9 cellular contexts compared by ENCODE assay signal in the genomic region with DNA sequence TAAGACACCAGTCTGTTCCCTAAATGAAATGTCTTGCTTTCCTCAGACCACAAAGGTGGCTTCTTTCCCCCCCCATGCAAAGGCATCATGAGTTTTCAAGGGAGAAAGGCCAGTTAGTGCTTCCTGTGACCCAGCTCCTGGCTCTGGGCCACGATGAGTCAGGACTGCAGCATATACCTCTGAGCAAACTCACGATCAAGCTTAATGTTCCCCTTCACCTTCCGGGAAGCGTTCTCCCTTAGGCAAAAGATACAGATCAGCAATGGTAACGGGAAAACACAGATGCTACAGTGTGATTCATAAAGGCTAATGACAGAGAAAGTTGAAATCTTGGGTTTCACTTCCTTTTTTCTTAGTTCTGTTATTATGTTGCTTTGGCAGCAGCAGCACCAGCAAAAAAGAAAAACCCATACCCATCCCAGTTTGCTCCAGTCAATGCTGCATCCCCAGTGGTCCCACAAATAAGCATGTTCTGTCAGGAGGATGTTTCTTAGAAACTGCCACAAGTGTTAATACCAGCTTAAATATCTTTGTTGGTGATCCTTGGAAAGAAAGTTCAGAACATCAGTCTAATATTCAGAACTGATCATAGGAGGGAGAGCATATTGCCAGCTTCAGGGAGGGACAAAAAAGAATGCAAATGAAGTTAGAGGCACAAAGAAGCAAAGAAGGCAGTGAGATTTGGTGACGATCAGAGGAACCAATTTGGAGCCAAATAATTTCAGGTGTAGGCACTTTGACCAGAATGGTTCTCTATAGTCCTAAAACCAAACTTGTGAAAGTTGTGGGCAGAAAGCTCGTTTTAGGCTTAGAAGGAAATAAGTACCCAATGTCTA. TPM values are rescaled to one million over a fixed set of nuclear protein-coding genes. Genes with fewer than 3 reads are reported as not detected.
DNase-seq lines count a peak whose midpoint lies in the region; ATAC-seq, FAIRE-seq and TF ChIP-seq lines count a peak whose summit lies in the region.
"Had no signal": no experiment of that assay in that cellular context is flagged by ENCODE, and none has a peak within 500 bp of the region (broad histone marks: within the 10 kb centered on the region; RNA-seq: fewer than 3 reads in every experiment).

No MANE protein-coding gene starts in this region.

- dilution Hi-C loops in endothelial cell of umbilical vein (cut with MboI; ENCODE audit: extremely low pct_ligation_motif_present, low sequenced_read_pairs) = no loop called here

- no peaks in the 10 kb centered on the region for H4K20me1 ChIP-seq in endothelial cell of umbilical vein (replicated peaks; ENCODE audit: control insufficient read depth, extremely low read depth, insufficient read depth, low read length)

- no peak for TF ChIP-seq POLR2A in endothelial cell of umbilical vein (IDR thresholded peaks at IDR 0.05; ENCODE audit: low read depth, low read length)
- TF ChIP-seq POLR2A in gastrocnemius medialis (IDR thresholded peaks at IDR 0.05) = no peak
- TF ChIP-seq POLR2A in spleen (IDR thresholded peaks at IDR 0.05) = no peak

- in situ Hi-C loops in gastrocnemius medialis (cut with MboI; ENCODE audit: low sequenced_read_pairs in 4 of 4) = no loop called here

- peak overlapping the region; percentile 73 for H3K9ac ChIP-seq in endothelial cell of umbilical vein (replicated peaks; ENCODE audit: extremely low read depth, insufficient read depth, low read length)

- no peaks in the 10 kb centered on the region for H3K79me2 ChIP-seq in endothelial cell of umbilical vein (ENCODE audit: control insufficient read depth, insufficient read depth, low read length)

- peaks cover 18% of the 10 kb centered on the region for H3K4me1 ChIP-seq in endothelial cell of umbilical vein (ENCODE audit: control insufficient read depth, extremely low read depth, insufficient read depth, low read length)
- no peaks in the 10 kb centered on the region for H3K4me1 ChIP-seq in gastrocnemius medialis
- peaks cover 0 to 12% (median 7%) of the 10 kb centered on the region in 6 donors for H3K4me1 ChIP-seq in spleen

- DNase-seq in Right ventricle myocardium inferior (ENCODE audit: missing footprints) = peak; percentile 78
- no peak for DNase-seq in cardiac septum (ENCODE audit: low spot score)
- DNase-seq in OCI-M1 (lab: John Stamatoyannopoulos, UW) = peak; percentile 62
- peak; percentile 90 for DNase-seq in endothelial cell of umbilical vein (ENCODE audit: low read depth, low spot score)
- DNase-seq in gastrocnemius medialis = peak in 1 of 2 donors; percentile 44
- no peak for DNase-seq in NCI-H1436 treated with DMSO at 0.1 percent for 48 hours (lab: John Stamatoyannopoulos, UW)
- no peak for DNase-seq in spleen

- H3K27ac ChIP-seq in endothelial cell of umbilical vein (ENCODE audit: insufficient read depth, low read depth, low read length) (peak overlapping the region; percentile 92), gastrocnemius medialis (peak overlapping the region in 2 of 4 donors; percentile 18 to 43), spleen (peak overlapping the region in 3 of 8 donors; percentile 0 to 42 (median 34))

- 19 to 39% (median 29%) methylated on average over 7 of the region's 7 CpGs for WGBS in spleen, 5 donors

- H3K9me3 ChIP-seq in endothelial cell of umbilical vein (replicated peaks; ENCODE audit: control insufficient read depth, insufficient read depth, low read length) (no peaks in the 10 kb centered on the region), gastrocnemius medialis (no peaks in the 10 kb centered on the region), spleen (peaks cover 0 to 12% (median 5%) of the 10 kb centered on the region in 8 donors)

- intact Hi-C loops in Right ventricle myocardium inferior (cut with DNase I) = no loop called here
- intact Hi-C loops in cardiac septum (cut with DNase I) = no loop called here
- intact Hi-C loops in endothelial cell of umbilical vein (cut with micrococcal nuclease) = loop anchor here (1.0 to 2.0 kb wide), 2 partner anchors 14 to 25 kb away; no protein-coding TSS in a partner anchor
- intact Hi-C loops in gastrocnemius medialis (cut with DNase I; ENCODE audit: low total_unique reads) = no loop called here
- intact Hi-C loops in spleen (cut with DNase I; ENCODE audit: low total_unique reads) = no loop called here

- POLR2A ChIA-PET in endothelial cell of umbilical vein (lab: Charles Lee) = interaction anchor here (1.2 kb wide), 1 partner anchor 26 kb away, joined by 4 read pairs; no protein-coding TSS in a partner anchor

- peak; percentile 100 for FAIRE-seq in endothelial cell of umbilical vein (lab: Jason Lieb, UNC)
- FAIRE-seq: colon had no signal

- CTCF ChIA-PET in endothelial cell of umbilical vein (lab: Charles Lee) = interaction anchor here (0.7 to 2.4 kb wide), 5 partner anchors 11 to 168 kb away, joined by 3 to 9 read pairs (median 5); no protein-coding TSS in a partner anchor

- TF ChIP-seq CTCF in endothelial cell of umbilical vein (IDR thresholded peaks at IDR 0.05; ENCODE audit: extremely low read depth in 1 of 2, insufficient read depth in 1 of 2, low read depth in 1 of 2, low read length in 2 of 2) (no peak), gastrocnemius medialis (IDR thresholded peaks at IDR 0.05 in 4 of 5, conservative IDR thresholded peaks at IDR 0.05 in 1 of 5) (no peak), spleen (IDR thresholded peaks at IDR 0.05 in 8 of 11, conservative IDR thresholded peaks at IDR 0.05 in 3 of 11) (no peak)

- H3K9me1 ChIP-seq in endothelial cell of umbilical vein (replicated peaks; ENCODE audit: control insufficient read depth, extremely low read depth, insufficient read depth, low read length) = no peaks in the 10 kb centered on the region

- no TSS peak for BruUV-seq in endothelial cell of umbilical vein (replicated peaks; lab: Mats Ljungman, UMichigan)

- ATAC-seq in Right ventricle myocardium inferior (no peak), HG02943 (IDR thresholded peaks at IDR 0.05; ENCODE audit: low read depth, unreplicated experiment) (peak; percentile 92), gastrocnemius medialis (peak; percentile 41 to 60)

- H2AFZ ChIP-seq in endothelial cell of umbilical vein (ENCODE audit: low read depth, low read length) = no peak overlapping the region

- H3K4me2 ChIP-seq in endothelial cell of umbilical vein (ENCODE audit: insufficient read depth, low read length) = peak overlapping the region; percentile 77

- H3K27me3 ChIP-seq in endothelial cell of umbilical vein (ENCODE audit: control insufficient read depth in 2 of 2, insufficient read depth in 2 of 2, low read length in 2 of 2) = no peaks in the 10 kb centered on the region
- no peaks in the 10 kb centered on the region for H3K27me3 ChIP-seq in gastrocnemius medialis
- no peaks in the 10 kb centered on the region for H3K27me3 ChIP-seq in spleen (replicated peaks in 1 of 7)

- H3K36me3 ChIP-seq in endothelial cell of umbilical vein (ENCODE audit: control insufficient read depth in 2 of 2, extremely low read depth in 1 of 2, insufficient read depth in 2 of 2, low read length in 2 of 2) (peaks cover 0 to 6% of the 10 kb centered on the region in 2 experiments), gastrocnemius medialis (peaks cover 0 to 57% of the 10 kb centered on the region in 2 donors), spleen (peaks cover 0 to 33% (median 0%) of the 10 kb centered on the region in 6 donors)

- H3K4me3 ChIP-seq in endothelial cell of umbilical vein (replicated peaks in 1 of 3; ENCODE audit: insufficient read depth in 1 of 3, low read depth in 1 of 3, low read length in 3 of 3) = no peak overlapping the region
- no peak overlapping the region for H3K4me3 ChIP-seq in gastrocnemius medialis
- H3K4me3 ChIP-seq in spleen = no peak overlapping the region

TF ChIP-seq in endothelial cell of umbilical vein, 7 proteins besides CTCF, POLR2A, EP300 and RAD21:
- no peak for TF ChIP-seq MYC (IDR thresholded peaks at IDR 0.05; ENCODE audit: low read depth, low read length)
- peak; percentile 47 for TF ChIP-seq POLR2AphosphoS5 (IDR thresholded peaks at IDR 0.05; ENCODE audit: insufficient read depth, low read depth, low read length)
- TF ChIP-seq FOS (IDR thresholded peaks at IDR 0.05; ENCODE audit: borderline replicate concordance, insufficient read depth, low read length) = peak; percentile 87
- TF ChIP-seq, protein P1, sequence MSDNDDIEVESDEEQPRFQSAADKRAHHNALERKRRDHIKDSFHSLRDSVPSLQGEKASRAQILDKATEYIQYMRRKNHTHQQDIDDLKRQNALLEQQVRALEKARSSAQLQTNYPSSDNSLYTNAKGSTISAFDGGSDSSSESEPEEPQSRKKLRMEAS (IDR thresholded peaks at IDR 0.05; ENCODE audit: insufficient read depth, insufficient read length) = no peak
- peak; percentile 78 for TF ChIP-seq JUN (IDR thresholded peaks at IDR 0.05; ENCODE audit: borderline replicate concordance, insufficient read depth, insufficient read length, low read depth)
- peak; percentile 97 for TF ChIP-seq GATA2 (IDR thresholded peaks at IDR 0.05; ENCODE audit: insufficient read depth, insufficient read length, low read depth, low read length)
- no peak for TF ChIP-seq EZH2 (IDR thresholded peaks at IDR 0.05; ENCODE audit: borderline replicate concordance, low read depth, low read length, severe bottlenecking)

RNA-seq across cellular contexts. Expression of a gene that starts 41.2 kb away (rescaled TPM):
- total RNA-seq in Right ventricle myocardium inferior (3.0 TPM), cardiac septum (1.5 TPM), endothelial cell of umbilical vein (7.9 and 13.3 TPM in 2 replicates), gastrocnemius medialis (10 to 100 TPM; 15.7 to 73.3 (median 42.3) TPM), spleen (1 to 10 TPM; 1.4 to 4.3 (median 2.5) TPM)
- polyA plus RNA-seq in endothelial cell of umbilical vein (4.1 and 4.4 TPM in 2 replicates), spleen (under 1 TPM; 0.11 to 0.45 (median 0.20) TPM)
- polyA plus RNA-seq in endothelial cell of umbilical vein (2011; cell fraction: cytosol; rRNA removed) = 3.7 and 3.9 TPM in 2 replicates
- polyA plus RNA-seq in endothelial cell of umbilical vein (2011; cell fraction: nucleus; rRNA removed) = 13.9 and 14.5 TPM in 2 replicates
- 1.8 and 2.4 TPM in 2 replicates for polyA plus RNA-seq in endothelial cell of umbilical vein (2012)
- 16.5 and 16.8 TPM in 2 replicates for polyA minus RNA-seq in endothelial cell of umbilical vein
- polyA minus RNA-seq in endothelial cell of umbilical vein (2011; cell fraction: cytosol; rRNA and poly(A)+ RNA removed) = 15.6 TPM
- polyA minus RNA-seq in endothelial cell of umbilical vein (2011; cell fraction: nucleus; rRNA and poly(A)+ RNA removed) = 12.7 and 13.6 TPM in 2 replicates

RNA-seq across cellular contexts. Expression of a gene that starts 57.2 kb away (rescaled TPM):
- not detected for total RNA-seq in Right ventricle myocardium inferior
- total RNA-seq in cardiac septum = not detected
- not detected in 2 replicates for total RNA-seq in endothelial cell of umbilical vein
- polyA plus RNA-seq in endothelial cell of umbilical vein = not detected in 2 replicates
- not detected in 2 replicates for polyA plus RNA-seq in endothelial cell of umbilical vein (2011; cell fraction: cytosol; rRNA removed)
- not detected in 2 replicates for polyA plus RNA-seq in endothelial cell of umbilical vein (2011; cell fraction: nucleus; rRNA removed)
- not detected in 2 replicates for polyA plus RNA-seq in endothelial cell of umbilical vein (2012)
- not detected in 2 replicates for polyA minus RNA-seq in endothelial cell of umbilical vein
- not detected for polyA minus RNA-seq in endothelial cell of umbilical vein (2011; cell fraction: cytosol; rRNA and poly(A)+ RNA removed)
- polyA minus RNA-seq in endothelial cell of umbilical vein (2011; cell fraction: nucleus; rRNA and poly(A)+ RNA removed) = not detected in 2 replicates
- not detected for total RNA-seq in gastrocnemius medialis
- total RNA-seq in spleen = not detected
- not detected for polyA plus RNA-seq in spleen

Comparison
In these comparisons a context has a peak if more than half of its experiments do, and no peak if none do; other contexts are left out.
1. DNase-seq: peak in Right ventricle myocardium inferior (single experiment), OCI-M1 (single experiment) and endothelial cell of umbilical vein (single experiment); none in cardiac septum (single experiment), NCI-H1436 treated with DMSO at 0.1 percent for 48 hours (single experiment) and spleen (single experiment).